In the genomic region with DNA sequence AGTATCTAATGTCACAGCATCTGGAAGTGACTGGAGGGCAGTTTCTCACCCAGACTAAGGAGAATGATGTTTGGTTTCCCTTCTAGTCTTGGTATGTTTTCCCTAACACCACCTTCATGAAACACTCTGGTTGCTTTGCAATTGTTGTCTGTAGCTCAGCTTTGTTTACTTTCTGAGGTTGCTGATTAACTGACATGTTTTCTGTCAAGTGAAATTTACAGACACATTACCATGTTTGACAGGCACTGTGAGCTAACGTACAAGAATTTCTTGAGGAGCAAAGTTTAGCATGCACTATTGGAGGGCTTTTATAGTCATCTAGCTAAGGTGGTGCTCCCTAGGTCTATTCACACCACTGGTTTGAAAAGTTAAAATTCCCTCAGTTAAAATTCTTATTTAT, we compare ENCODE assay signal across 21 cellular contexts.
DNase-seq lines count a peak whose midpoint lies in the region; ATAC-seq, FAIRE-seq and TF ChIP-seq lines count a peak whose summit lies in the region.
"Had no signal": no experiment of that assay in that cellular context is flagged by ENCODE, and none has a peak within 500 bp of the region (broad histone marks: within the 10 kb centered on the region; RNA-seq: fewer than 3 reads in every experiment).

No MANE protein-coding gene starts in this region.

- BruUV-seq in HepG2 (replicated peaks; lab: Mats Ljungman, UMichigan): no TSS peak

- H3K4me3 ChIP-seq in HepG2 (replicated peaks in 1 of 3; ENCODE audit: insufficient read depth in 1 of 3, low read depth in 2 of 3, low read length in 3 of 3) (no peak overlapping the region; a peak in 1 of 6 replicates), gastrocnemius medialis (no peak overlapping the region), sigmoid colon (no peak overlapping the region)
- no peak overlapping the region for H3K4me3 ChIP-seq in CD8-positive, alpha-beta T cell (ENCODE audit: low read depth, low read length)
- H3K4me3 ChIP-seq: GM23338 had no signal

- H3K4me2 ChIP-seq in HepG2 (ENCODE audit: low read depth, low read length): peak overlapping the region; percentile 45
- H3K4me2 ChIP-seq: GM23338, KMS-11 had no signal

- TF ChIP-seq RAD21 in HepG2 (CRISPR knock-in tag; IDR thresholded peaks at IDR 0.05): no peak

- DNase-seq in DMS53 (lab: John Stamatoyannopoulos, UW) (peak; percentile 33), DMS53 treated with DMSO at 0.1 percent for 48 hours (lab: John Stamatoyannopoulos, UW; ENCODE audit: unreplicated experiment) (no peak), chondrocyte (ENCODE audit: low spot score) (no peak), HepG2 (ENCODE audit: low spot score) (peak; percentile 87), caudate nucleus (lab: John Stamatoyannopoulos, UW) (no peak), gastrocnemius medialis (no peak), sigmoid colon (no peak)
- DNase-seq in CD8-positive, alpha-beta T cell: no peak
- DNase-seq: EL, NCI-H1417 treated with DMSO at 0.1 percent for 48 hours, NCI-H2029, NCI-H2171, NCI-H526, PC-3, SIG-M5 had no signal

- H2AFZ ChIP-seq in HepG2 (ENCODE audit: low read length): no peak overlapping the region
- H2AFZ ChIP-seq: GM23338 had no signal

- H3K27ac ChIP-seq in HepG2 (ENCODE audit: extremely low read length, insufficient read depth, low read length) (peak overlapping the region; percentile 67), caudate nucleus (ENCODE audit: low read depth, low read length) (no peak overlapping the region), gastrocnemius medialis (no peak overlapping the region), sigmoid colon (no peak overlapping the region)
- H3K27ac ChIP-seq in CD8-positive, alpha-beta T cell (ENCODE audit: low read depth, low read length): no peak overlapping the region
- H3K27ac ChIP-seq: 22Rv1, KMS-11, RWPE1 had no signal

- peak in 1 of 2 experiments; percentile 82; a peak in 2 of 4 replicates for TF ChIP-seq EP300 in HepG2 (IDR thresholded peaks at IDR 0.05; ENCODE audit: low read depth in 2 of 2, low read length in 2 of 2)
- no peak for TF ChIP-seq EP300 in HepG2 (CRISPR knock-in tag; IDR thresholded peaks at IDR 0.05; ENCODE audit: borderline replicate concordance)
- no peak for TF ChIP-seq EP300 in sigmoid colon (IDR thresholded peaks at IDR 0.05)

- intact Hi-C loops in HepG2 (cut with micrococcal nuclease; ENCODE audit: unreplicated experiment): loop anchor here (1.0 to 10.0 kb wide), 3 partner anchors 131 to 195 kb away; a partner anchor contains a TSS
- intact Hi-C loops in gastrocnemius medialis (cut with DNase I; ENCODE audit: low total_unique reads): no loop called here
- intact Hi-C loops in sigmoid colon (cut with DNase I): no loop called here
- intact Hi-C loops in CD8-positive, alpha-beta T cell (cut with DNase I, micrococcal nuclease): no loop called here

- H3K36me3 ChIP-seq in HepG2 (replicated peaks in 1 of 2; ENCODE audit: control insufficient read depth in 1 of 2, insufficient read depth in 2 of 2, low read length in 2 of 2): no peaks in the 10 kb centered on the region
- no peaks in the 10 kb centered on the region for H3K36me3 ChIP-seq in gastrocnemius medialis
- no peaks in the 10 kb centered on the region for H3K36me3 ChIP-seq in sigmoid colon
- no peaks in the 10 kb centered on the region for H3K36me3 ChIP-seq in CD8-positive, alpha-beta T cell (ENCODE audit: insufficient read depth, low read length)

- H3K9me3 ChIP-seq in HepG2 (ENCODE audit: low read length) (no peaks in the 10 kb centered on the region; the same call in 1 of the 2 replicates), gastrocnemius medialis (no peaks in the 10 kb centered on the region), sigmoid colon (peaks cover 0 to 6% (median 4%) of the 10 kb centered on the region in 4 donors)
- H3K9me3 ChIP-seq in CD8-positive, alpha-beta T cell (ENCODE audit: low read length): no peaks in the 10 kb centered on the region

- in situ Hi-C loops in HepG2 (cut with HindIII; ENCODE audit: extremely low pct_ligation_motif_present, low pct_unique_long_range_greater_than_20kb): loop anchor here (10.0 kb wide), 1 partner anchor 135 kb away; a partner anchor contains a TSS
- in situ Hi-C loops in gastrocnemius medialis (cut with MboI; ENCODE audit: low sequenced_read_pairs in 4 of 4): no loop called here

- H3K4me1 ChIP-seq in HepG2 (ENCODE audit: insufficient read depth, low read length): peaks cover 53% of the 10 kb centered on the region
- H3K4me1 ChIP-seq in gastrocnemius medialis: no peaks in the 10 kb centered on the region
- H3K4me1 ChIP-seq in sigmoid colon: no peaks in the 10 kb centered on the region
- no peaks in the 10 kb centered on the region for H3K4me1 ChIP-seq in CD8-positive, alpha-beta T cell (ENCODE audit: insufficient read depth, low read length)

- peaks cover 2% of the 10 kb centered on the region for H3K9me3 Mint-ChIP-seq in chondrocyte (ENCODE audit: low read depth)
- peaks cover 1% of the 10 kb centered on the region for H3K9me3 Mint-ChIP-seq in CD8-positive, alpha-beta T cell

- H3K4me1 Mint-ChIP-seq in chondrocyte (ENCODE audit: low read depth): peaks cover 74% of the 10 kb centered on the region
- no peaks in the 10 kb centered on the region for H3K4me1 Mint-ChIP-seq in CD8-positive, alpha-beta T cell (ENCODE audit: low read depth)
- H3K4me1 Mint-ChIP-seq: CD14-positive monocyte, GM23338 had no signal

- FAIRE-seq in HepG2 (lab: Jason Lieb, UNC): peak; percentile 39
- FAIRE-seq: GM12891 had no signal

- no peak for TF ChIP-seq POLR2A in HepG2 (IDR thresholded peaks at IDR 0.05; ENCODE audit: insufficient read depth in 1 of 2, low read depth in 2 of 2, low read length in 2 of 2)
- TF ChIP-seq POLR2A in gastrocnemius medialis (IDR thresholded peaks at IDR 0.05): no peak
- no peak for TF ChIP-seq POLR2A in sigmoid colon (IDR thresholded peaks at IDR 0.05)

- 0% methylated on average over 1 of the region's 1 CpG for WGBS in HepG2 (ENCODE audit: low lambda C conversion rate)
- 4 to 15% methylated on average over 1 of the region's 1 CpG for WGBS in sigmoid colon, 2 donors

- POLR2A ChIA-PET in HepG2 (lab: Yijun Ruan, JAX): interaction anchor here (0.9 to 1.2 kb wide), 2 partner anchors 16 to 167 kb away, joined by 5 to 6 read pairs; no protein-coding TSS in a partner anchor
- POLR2A ChIA-PET in CD8-positive, alpha-beta T cell (lab: Charles Lee): no interaction called here

- H3K27me3 ChIP-seq in HepG2 (ENCODE audit: control insufficient read depth in 1 of 2, insufficient read depth in 2 of 2, low read length in 2 of 2): no peaks in the 10 kb centered on the region
- H3K27me3 ChIP-seq in gastrocnemius medialis: no peaks in the 10 kb centered on the region
- no peaks in the 10 kb centered on the region for H3K27me3 ChIP-seq in sigmoid colon
- no peaks in the 10 kb centered on the region for H3K27me3 ChIP-seq in CD8-positive, alpha-beta T cell (ENCODE audit: insufficient read depth, low read length)

- no peaks in the 10 kb centered on the region for H4K20me1 ChIP-seq in HepG2 (ENCODE audit: insufficient read depth, low read length)

- peak overlapping the region; percentile 45; the same call in 1 of the 2 replicates for H3K9ac ChIP-seq in HepG2 (ENCODE audit: insufficient read depth, low read depth, low read length)
- H3K9ac ChIP-seq: KMS-11 had no signal

- H3K27ac Mint-ChIP-seq in chondrocyte (ENCODE audit: unreplicated experiment): peak overlapping the region; percentile 13
- H3K27ac Mint-ChIP-seq in CD8-positive, alpha-beta T cell: no peak overlapping the region
- H3K27ac Mint-ChIP-seq: CD14-positive monocyte, GM23338 had no signal

- H3K79me2 ChIP-seq in HepG2 (ENCODE audit: insufficient read depth, low read length): no peaks in the 10 kb centered on the region

- H3K36me3 Mint-ChIP-seq in chondrocyte (ENCODE audit: low read depth): peaks cover 8% of the 10 kb centered on the region
- no peaks in the 10 kb centered on the region for H3K36me3 Mint-ChIP-seq in CD8-positive, alpha-beta T cell
- H3K36me3 Mint-ChIP-seq: CD14-positive monocyte had no signal

- peak; percentile 93 for ATAC-seq in HepG2
- ATAC-seq in gastrocnemius medialis: no peak
- no peak for ATAC-seq in CD8-positive, alpha-beta T cell
- ATAC-seq: GM23338, PC-3 had no signal

- CTCF ChIA-PET in HepG2 (lab: Yijun Ruan, JAX; ENCODE audit: low intra/inter-chr PET ratio, low total read pairs): no interaction called here
- CTCF ChIA-PET in CD8-positive, alpha-beta T cell (lab: Charles Lee): no interaction called here

- H3K4me3 Mint-ChIP-seq in chondrocyte (ENCODE audit: unreplicated experiment): no peak overlapping the region
- H3K4me3 Mint-ChIP-seq in CD8-positive, alpha-beta T cell: no peak overlapping the region
- H3K4me3 Mint-ChIP-seq: CD14-positive monocyte, GM23338 had no signal

- TF ChIP-seq CTCF in chondrocyte (IDR thresholded peaks at IDR 0.05) (no peak), HepG2 (CRISPR knock-in tag; IDR thresholded peaks at IDR 0.05) (no peak), gastrocnemius medialis (IDR thresholded peaks at IDR 0.05 in 4 of 5, conservative IDR thresholded peaks at IDR 0.05 in 1 of 5) (no peak), sigmoid colon (IDR thresholded peaks at IDR 0.05) (no peak)
- no peak for TF ChIP-seq CTCF in CD8-positive, alpha-beta T cell (IDR thresholded peaks at IDR 0.05)

- no peaks in the 10 kb centered on the region for H3K27me3 Mint-ChIP-seq in chondrocyte (ENCODE audit: low read depth)
- peaks cover 6% of the 10 kb centered on the region for H3K27me3 Mint-ChIP-seq in CD8-positive, alpha-beta T cell (ENCODE audit: low read depth)

TF ChIP-seq in HepG2, 621 proteins besides CTCF, POLR2A, EP300 and RAD21 (continues in another document):
- TF ChIP-seq, protein P1, sequence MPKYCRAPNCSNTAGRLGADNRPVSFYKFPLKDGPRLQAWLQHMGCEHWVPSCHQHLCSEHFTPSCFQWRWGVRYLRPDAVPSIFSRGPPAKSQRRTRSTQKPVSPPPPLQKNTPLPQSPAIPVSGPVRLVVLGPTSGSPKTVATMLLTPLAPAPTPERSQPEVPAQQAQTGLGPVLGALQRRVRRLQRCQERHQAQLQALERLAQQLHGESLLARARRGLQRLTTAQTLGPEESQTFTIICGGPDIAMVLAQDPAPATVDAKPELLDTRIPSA (CRISPR knock-in tag; IDR thresholded peaks at IDR 0.05; ENCODE audit: borderline replicate concordance): no peak
- no peak for TF ChIP-seq KDM2A (CRISPR knock-in tag; IDR thresholded peaks at IDR 0.05; ENCODE audit: borderline replicate concordance, low read depth)
- no peak for TF ChIP-seq NFE2L2 (IDR thresholded peaks at IDR 0.05; ENCODE audit: low read length)
- TF ChIP-seq ZNF33A (CRISPR knock-in tag; IDR thresholded peaks at IDR 0.05; ENCODE audit: borderline replicate concordance): no peak
- peak; percentile 37; the same call in 1 of the 3 replicates for TF ChIP-seq MXI1 (IDR thresholded peaks at IDR 0.05; ENCODE audit: borderline replicate concordance, low read depth, low read length)

Comparison
In these comparisons a context has a peak if more than half of its experiments do, and no peak if none do; other contexts are left out.
1. DNase-seq: peak in DMS53 (single experiment) and HepG2 (single experiment); none in DMS53 treated with DMSO at 0.1 percent for 48 hours (single experiment), chondrocyte (single experiment), caudate nucleus (0 of 61), gastrocnemius medialis (0 of 2), sigmoid colon (single experiment) and CD8-positive, alpha-beta T cell (0 of 7).